Comparison of ENCODE assay signal across 8 cellular contexts in the genomic region with DNA sequence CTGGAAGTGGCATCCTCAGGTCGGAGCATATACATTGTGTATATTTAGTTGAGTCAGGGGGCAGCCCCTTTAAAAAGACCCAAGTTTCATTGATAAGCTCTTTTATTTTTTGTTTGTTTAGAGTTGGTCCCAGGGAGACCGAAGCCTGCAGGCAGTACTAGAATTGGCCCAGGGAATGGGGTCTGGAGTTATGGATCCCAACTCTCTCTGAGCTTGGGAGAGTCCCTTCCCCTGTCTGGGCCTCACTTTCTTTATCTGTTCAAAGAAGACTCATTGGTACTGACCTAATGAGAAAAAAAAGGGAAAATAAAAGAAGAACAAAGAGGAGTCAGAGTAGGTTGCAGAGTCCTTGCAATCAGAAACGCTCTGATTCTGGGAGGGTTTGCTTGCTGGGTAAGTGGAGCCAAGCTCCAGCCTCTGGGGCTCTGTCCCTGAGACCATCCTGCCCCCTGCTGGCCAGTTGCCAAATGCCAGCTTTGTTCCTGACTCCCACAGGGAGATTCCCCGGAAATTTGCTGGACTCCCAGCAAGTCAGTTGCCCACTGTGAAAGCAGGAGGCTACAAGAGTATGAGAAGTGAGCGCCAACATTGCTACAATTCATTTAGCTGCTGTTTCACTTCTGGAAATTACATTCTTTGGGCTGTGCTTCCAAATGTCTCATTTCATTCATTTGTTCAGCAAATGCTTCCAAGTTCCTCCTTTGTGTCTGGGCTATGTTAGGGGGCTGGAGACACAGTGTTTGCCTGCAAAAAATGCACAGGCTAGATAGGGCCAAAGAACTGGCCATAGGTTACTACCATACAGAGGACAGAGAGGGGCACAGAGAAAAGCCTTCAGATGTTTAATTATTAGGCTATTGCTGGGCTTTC.
DNase-seq lines count a peak whose midpoint lies in the region; ATAC-seq and TF ChIP-seq lines count a peak whose summit lies in the region.

No MANE protein-coding gene starts in this region.

- H3K4me1 Mint-ChIP-seq in CD8-positive, alpha-beta memory T cell: peaks cover 0 to 5% (median 0%) of the 10 kb centered on the region in 3 donors
- peaks cover 17% of the 10 kb centered on the region for H3K4me1 Mint-ChIP-seq in GM23338
- H3K4me1 Mint-ChIP-seq in WTC11: peaks cover 27% of the 10 kb centered on the region

- no peaks in the 10 kb centered on the region for H3K36me3 Mint-ChIP-seq in CD8-positive, alpha-beta memory T cell
- H3K36me3 Mint-ChIP-seq in GM23338 (ENCODE audit: low read depth) (no peaks in the 10 kb centered on the region), WTC11 (no peaks in the 10 kb centered on the region)

- CTCF ChIA-PET in CD8-positive, alpha-beta memory T cell (lab: Charles Lee): interaction anchor here (0.8 to 1.6 kb wide), 4 partner anchors 11 to 321 kb away, joined by 3 to 13 read pairs (median 6); no protein-coding TSS in a partner anchor
- CTCF ChIA-PET in WTC11 (lab: Charles Lee): interaction anchor here (0.5 to 1.9 kb wide), 51 partner anchors 8 to 1482 kb away, joined by 3 to 26 read pairs (median 4); no protein-coding TSS in a partner anchor

- peak overlapping the region; percentile 94 for H2AFZ ChIP-seq in GM23338

- H3F3A ChIP-seq in GM23338 (replicated peaks; ENCODE audit: low read depth): no peaks in the 10 kb centered on the region

- TF ChIP-seq CTCF in GM23338 (conservative IDR thresholded peaks at IDR 0.05; ENCODE audit: low read depth in 2 of 2): peak; percentile 93 to 98
- peak; percentile 93 for TF ChIP-seq CTCF in WTC11 (IDR thresholded peaks at IDR 0.05)
- TF ChIP-seq CTCF in liver (IDR thresholded peaks at IDR 0.05; ENCODE audit: low read depth, low read length, missing input control): peak; percentile 33

- peaks cover 0 to 4% of the 10 kb centered on the region in 2 donors for H3K27me3 Mint-ChIP-seq in CD8-positive, alpha-beta memory T cell
- H3K27me3 Mint-ChIP-seq in GM23338 (ENCODE audit: insufficient read depth, low read depth, poor library complexity): peaks cover 6% of the 10 kb centered on the region
- H3K27me3 Mint-ChIP-seq in WTC11 (ENCODE audit: low read depth): no peaks in the 10 kb centered on the region

- H3K4me2 ChIP-seq in GM23338: no peak overlapping the region

- WGBS in liver: 44% methylated on average over 5 of the region's 5 CpGs

- H3K27ac ChIP-seq in CD8-positive, alpha-beta memory T cell (ENCODE audit: low read depth, low read length): no peak overlapping the region
- no peak overlapping the region for H3K27ac ChIP-seq in GM23338 (ENCODE audit: low read depth)
- no peak overlapping the region for H3K27ac ChIP-seq in caudate nucleus (ENCODE audit: low read depth, low read length)
- H3K27ac ChIP-seq in liver (ENCODE audit: low read depth in 1 of 2, low read length in 2 of 2): no peak overlapping the region

- H3K9me3 ChIP-seq in CD8-positive, alpha-beta memory T cell (ENCODE audit: low read length): no peaks in the 10 kb centered on the region
- peaks cover 0 to 3% (median 1%) of the 10 kb centered on the region in 4 donors for H3K9me3 ChIP-seq in liver (ENCODE audit: control insufficient read depth in 4 of 4, low read length in 3 of 4)

- ATAC-seq in GM23338 (peak; percentile 85), WTC11 (peak; percentile 75), HG02840 (IDR thresholded peaks at IDR 0.05; ENCODE audit: low FRiP score, unreplicated experiment) (no peak)

- no peaks in the 10 kb centered on the region for H3K79me2 ChIP-seq in GM23338 (replicated peaks; ENCODE audit: insufficient read depth)

- H3K27ac Mint-ChIP-seq in CD8-positive, alpha-beta memory T cell: no peak overlapping the region
- H3K27ac Mint-ChIP-seq in GM23338 (no peak overlapping the region), WTC11 (no peak overlapping the region)

- H3K4me3 Mint-ChIP-seq in CD8-positive, alpha-beta memory T cell: no peak overlapping the region
- H3K4me3 Mint-ChIP-seq in GM23338 (no peak overlapping the region), WTC11 (no peak overlapping the region)

- no peaks in the 10 kb centered on the region for H4K20me1 ChIP-seq in GM23338 (replicated peaks; ENCODE audit: insufficient read depth)

- H3K9me2 ChIP-seq in GM23338 (ENCODE audit: insufficient read depth): no peaks in the 10 kb centered on the region

- POLR2A ChIA-PET in CD8-positive, alpha-beta memory T cell (lab: Charles Lee): interaction anchor here (0.5 kb wide), 1 partner anchor 63 kb away, joined by 3 read pairs; no protein-coding TSS in a partner anchor
- POLR2A ChIA-PET in WTC11 (lab: Charles Lee): no interaction called here

- TF ChIP-seq RAD21 in liver (IDR thresholded peaks at IDR 0.05): peak; percentile 53 to 56

- H3K9me3 Mint-ChIP-seq in CD8-positive, alpha-beta memory T cell: no peaks in the 10 kb centered on the region
- H3K9me3 Mint-ChIP-seq in GM23338 (no peaks in the 10 kb centered on the region), WTC11 (peaks cover 7% of the 10 kb centered on the region; the same call in 1 of the 2 replicates)

- peak; percentile 27 to 73 (median 54) for DNase-seq in CD8-positive, alpha-beta memory T cell
- DNase-seq in GM23338 (ENCODE audit: low spot score) (peak; percentile 96), NCI-H2029 treated with DMSO at 0.1 percent for 48 hours (lab: John Stamatoyannopoulos, UW) (peak; percentile 30), WTC11 (ENCODE audit: low spot score) (peak; percentile 97), caudate nucleus (lab: John Stamatoyannopoulos, UW) (peak in 49 of 61 donors; percentile 2 to 75 (median 30))
- DNase-seq in stimulated activated CD8-positive, alpha-beta memory T cell treated with anti-CD3 and anti-CD28 coated beads, Interleukin-12 subunit alpha, Interleukin-12 subunit beta, amount 100 ng/mL, for 24 hours (ENCODE audit: extremely low read depth): peak; percentile 24

- no peaks in the 10 kb centered on the region for H3K27me3 ChIP-seq in CD8-positive, alpha-beta memory T cell (ENCODE audit: insufficient read depth, low read length, poor library complexity, severe bottlenecking)
- no peaks in the 10 kb centered on the region for H3K27me3 ChIP-seq in GM23338 (ENCODE audit: insufficient read depth)
- H3K27me3 ChIP-seq in liver (ENCODE audit: control insufficient read depth in 4 of 4, insufficient read depth in 4 of 4, low read length in 3 of 4): peaks cover 0 to 3% (median 0%) of the 10 kb centered on the region in 4 donors

- H3K4me3 ChIP-seq in CD8-positive, alpha-beta memory T cell (ENCODE audit: low read length): no peak overlapping the region
- H3K4me3 ChIP-seq in GM23338 (no peak overlapping the region), liver (ENCODE audit: low read depth in 1 of 3, low read length in 3 of 3) (no peak overlapping the region)

- no peaks in the 10 kb centered on the region for H3K4me1 ChIP-seq in CD8-positive, alpha-beta memory T cell (ENCODE audit: insufficient read depth, low read length)
- no peaks in the 10 kb centered on the region; the same call in 1 of the 2 replicates for H3K4me1 ChIP-seq in GM23338 (ENCODE audit: insufficient read depth)
- H3K4me1 ChIP-seq in liver (ENCODE audit: control insufficient read depth in 4 of 4, insufficient read depth in 4 of 4, low read length in 3 of 4): no peaks in the 10 kb centered on the region

- no peak overlapping the region for H3K9ac ChIP-seq in liver (ENCODE audit: low read depth in 1 of 2, low read length in 2 of 2)

- no peaks in the 10 kb centered on the region for H3K36me3 ChIP-seq in CD8-positive, alpha-beta memory T cell (ENCODE audit: insufficient read depth, low read length)
- H3K36me3 ChIP-seq in GM23338 (ENCODE audit: insufficient read depth): no peaks in the 10 kb centered on the region
- H3K36me3 ChIP-seq in liver (ENCODE audit: control insufficient read depth in 4 of 4, insufficient read depth in 3 of 4, low read depth in 1 of 4, low read length in 3 of 4): no peaks in the 10 kb centered on the region

TF ChIP-seq in GM23338, 12 proteins besides CTCF, POLR2A, EP300 and RAD21 (continues in another document):
- TF ChIP-seq CREB1 (CRISPR knock-in tag; IDR thresholded peaks at IDR 0.05; ENCODE audit: low read depth) (no peak), EZH2phosphoT487 (IDR thresholded peaks at IDR 0.05; ENCODE audit: unreplicated experiment) (no peak)
- TF ChIP-seq, protein P1, sequence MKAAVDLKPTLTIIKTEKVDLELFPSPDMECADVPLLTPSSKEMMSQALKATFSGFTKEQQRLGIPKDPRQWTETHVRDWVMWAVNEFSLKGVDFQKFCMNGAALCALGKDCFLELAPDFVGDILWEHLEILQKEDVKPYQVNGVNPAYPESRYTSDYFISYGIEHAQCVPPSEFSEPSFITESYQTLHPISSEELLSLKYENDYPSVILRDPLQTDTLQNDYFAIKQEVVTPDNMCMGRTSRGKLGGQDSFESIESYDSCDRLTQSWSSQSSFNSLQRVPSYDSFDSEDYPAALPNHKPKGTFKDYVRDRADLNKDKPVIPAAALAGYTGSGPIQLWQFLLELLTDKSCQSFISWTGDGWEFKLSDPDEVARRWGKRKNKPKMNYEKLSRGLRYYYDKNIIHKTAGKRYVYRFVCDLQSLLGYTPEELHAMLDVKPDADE (IDR thresholded peaks at IDR 0.05): no peak

TF ChIP-seq in WTC11, 78 proteins besides CTCF, POLR2A, EP300 and RAD21 (continues in another document):
- TF ChIP-seq ZNF396 (CRISPR knock-in tag; IDR thresholded peaks at IDR 0.05; ENCODE audit: borderline replicate concordance) (no peak), ZNF671 (CRISPR knock-in tag; IDR thresholded peaks at IDR 0.05) (no peak), FOXK1 (CRISPR knock-in tag; IDR thresholded peaks at IDR 0.05) (no peak), CREB1 (CRISPR knock-in tag; IDR thresholded peaks at IDR 0.05) (no peak)
- TF ChIP-seq, protein P2, sequence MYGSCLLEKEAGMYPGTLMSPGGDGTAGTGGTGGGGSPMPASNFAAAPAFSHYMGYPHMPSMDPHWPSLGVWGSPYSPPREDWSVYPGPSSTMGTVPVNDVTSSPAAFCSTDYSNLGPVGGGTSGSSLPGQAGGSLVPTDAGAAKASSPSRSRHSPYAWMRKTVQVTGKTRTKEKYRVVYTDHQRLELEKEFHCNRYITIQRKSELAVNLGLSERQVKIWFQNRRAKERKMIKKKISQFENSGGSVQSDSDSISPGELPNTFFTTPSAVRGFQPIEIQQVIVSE (CRISPR knock-in tag; IDR thresholded peaks at IDR 0.05; ENCODE audit: borderline replicate concordance): no peak

Comparison
In these comparisons a context has a peak if more than half of its experiments do, and no peak if none do; other contexts are left out.
1. DNase-seq: peak in every context shown above with its lines; median percentile 97 in WTC11; 96 in GM23338; 54 in CD8-positive, alpha-beta memory T cell; 30 in NCI-H2029 treated with DMSO at 0.1 percent for 48 hours; 30 in caudate nucleus; 24 in stimulated activated CD8-positive, alpha-beta memory T cell treated with anti-CD3 and anti-CD28 coated beads, Interleukin-12 subunit alpha, Interleukin-12 subunit beta, amount 100 ng/mL, for 24 hours.
2. CTCF ChIP-seq: peak in every context shown above with its lines; median percentile 96 in GM23338; 93 in WTC11; 33 in liver.